In the genomic region with DNA sequence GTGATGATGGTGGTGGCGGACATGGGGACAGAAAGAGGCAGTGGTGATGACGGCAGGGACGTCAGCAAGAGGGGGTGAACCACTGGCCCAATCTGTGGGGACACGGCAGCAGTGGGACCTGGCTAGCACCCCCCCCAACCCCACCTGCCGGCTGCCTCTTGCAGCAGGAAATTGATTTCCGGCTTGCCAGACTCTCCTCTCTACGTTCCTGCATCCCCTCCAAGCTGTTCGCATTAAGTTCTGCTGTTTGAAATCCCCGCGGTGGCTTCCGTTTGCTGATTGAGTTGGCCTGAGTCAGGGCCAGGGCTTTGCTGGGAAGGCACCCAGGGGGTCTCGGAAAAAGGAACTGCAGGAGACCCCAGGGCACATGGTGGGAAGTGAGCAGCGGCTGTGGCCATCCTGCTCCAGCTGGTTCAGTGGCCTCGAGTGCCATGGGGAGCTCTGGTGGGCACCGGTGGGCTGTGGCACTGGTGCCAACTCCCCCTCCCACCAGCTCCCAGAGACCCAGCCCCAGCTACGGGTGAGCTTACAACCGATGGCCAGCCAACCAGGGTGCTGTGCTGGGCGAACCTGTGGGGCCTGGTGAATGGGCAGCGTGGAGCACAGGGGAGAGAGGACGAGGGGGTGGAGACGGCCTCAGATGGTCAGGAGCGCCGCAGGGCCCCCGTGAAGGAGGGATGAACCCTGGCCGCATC, we compare ENCODE assay signal across 1 cellular context.
TF ChIP-seq lines count a peak whose summit lies in the region.

No MANE protein-coding gene starts in this region.

TF ChIP-seq in SK-N-SH, 30 proteins besides CTCF, POLR2A, EP300 and RAD21:
- TF ChIP-seq MXI1 (IDR thresholded peaks at IDR 0.05; ENCODE audit: low read depth, low read length) (no peak), FOXM1 (IDR thresholded peaks at IDR 0.05; ENCODE audit: low read depth) (no peak), USF2 (IDR thresholded peaks at IDR 0.05; ENCODE audit: borderline replicate concordance, low read depth, low read length) (no peak), MAX (IDR thresholded peaks at IDR 0.05; ENCODE audit: low read depth) (no peak), RXRA (IDR thresholded peaks at IDR 0.05; ENCODE audit: borderline replicate concordance, low read depth) (no peak), NFIC (IDR thresholded peaks at IDR 0.05; ENCODE audit: borderline replicate concordance) (no peak), NRF1 (IDR thresholded peaks at IDR 0.05; ENCODE audit: low read depth, low read length) (no peak), TEAD4 (IDR thresholded peaks at IDR 0.05; ENCODE audit: borderline replicate concordance, insufficient read depth) (no peak), IRF3 (IDR thresholded peaks at IDR 0.05; ENCODE audit: low read depth, low read length) (no peak), TAF1 (IDR thresholded peaks at IDR 0.05; ENCODE audit: borderline replicate concordance, low read depth, low read length) (no peak), FOXJ3 (CRISPR knock-in tag; IDR thresholded peaks at IDR 0.05) (no peak), FOSL2 (IDR thresholded peaks at IDR 0.05; ENCODE audit: borderline replicate concordance, low read depth) (no peak), SIN3A (IDR thresholded peaks at IDR 0.05; ENCODE audit: borderline replicate concordance, low read depth, low read length) (no peak), MEF2A (IDR thresholded peaks at IDR 0.05; ENCODE audit: borderline replicate concordance, low read depth) (no peak), ELF1 (IDR thresholded peaks at IDR 0.05) (no peak), EZH2phosphoT487 (IDR thresholded peaks at IDR 0.05; ENCODE audit: borderline replicate concordance, low read depth) (no peak)
- TF ChIP-seq, protein P1, sequence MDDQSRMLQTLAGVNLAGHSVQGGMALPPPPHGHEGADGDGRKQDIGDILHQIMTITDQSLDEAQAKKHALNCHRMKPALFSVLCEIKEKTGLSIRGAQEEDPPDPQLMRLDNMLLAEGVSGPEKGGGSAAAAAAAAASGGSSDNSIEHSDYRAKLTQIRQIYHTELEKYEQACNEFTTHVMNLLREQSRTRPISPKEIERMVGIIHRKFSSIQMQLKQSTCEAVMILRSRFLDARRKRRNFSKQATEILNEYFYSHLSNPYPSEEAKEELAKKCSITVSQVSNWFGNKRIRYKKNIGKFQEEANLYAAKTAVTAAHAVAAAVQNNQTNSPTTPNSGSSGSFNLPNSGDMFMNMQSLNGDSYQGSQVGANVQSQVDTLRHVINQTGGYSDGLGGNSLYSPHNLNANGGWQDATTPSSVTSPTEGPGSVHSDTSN (IDR thresholded peaks at IDR 0.05): no peak
